23 cellular contexts compared by ENCODE assay signal in the genomic region with DNA sequence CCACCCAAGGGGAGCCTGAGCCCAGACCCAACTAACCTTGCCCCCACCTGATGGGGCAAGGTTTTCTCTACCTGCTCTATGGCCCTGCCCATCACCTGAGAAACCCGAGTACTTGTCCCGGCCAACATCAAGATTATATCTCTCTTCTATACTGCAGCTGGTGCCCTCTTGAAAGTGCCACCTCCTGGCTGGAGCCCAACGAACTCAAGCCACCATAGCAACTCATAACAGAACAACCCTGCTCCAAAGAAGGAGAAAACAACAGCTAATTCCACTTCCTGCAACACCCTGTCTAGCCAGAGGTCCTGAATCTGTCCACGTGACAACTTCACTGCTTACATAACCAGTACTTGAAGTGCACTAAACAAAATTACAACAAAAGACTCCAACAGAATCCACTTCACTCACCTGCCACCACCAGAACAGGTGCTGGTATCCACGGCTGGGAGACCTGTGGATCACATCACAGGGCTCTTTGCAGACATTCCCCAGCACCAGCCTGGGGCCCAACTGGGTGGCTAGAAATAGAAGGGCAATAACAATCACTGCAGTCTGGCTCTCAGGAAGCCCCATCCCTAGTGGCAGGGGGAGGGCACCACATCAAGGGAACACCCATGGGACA. TPM values are rescaled to one million over a fixed set of nuclear protein-coding genes. Genes with fewer than 3 reads are reported as not detected.
DNase-seq lines count a peak whose midpoint lies in the region; ATAC-seq and TF ChIP-seq lines count a peak whose summit lies in the region.
"Had no signal": no experiment of that assay in that cellular context is flagged by ENCODE, and none has a peak within 500 bp of the region (broad histone marks: within the 10 kb centered on the region; RNA-seq: fewer than 3 reads in every experiment).

No MANE protein-coding gene starts in this region.

- no peak overlapping the region for H3K4me3 ChIP-seq in thyroid gland (replicated peaks in 1 of 3)
- H3K4me3 ChIP-seq: body of pancreas, heart left ventricle had no signal

- TF ChIP-seq CTCF in thyroid gland (IDR thresholded peaks at IDR 0.05) = no peak

- H3K27me3 ChIP-seq in thyroid gland = no peaks in the 10 kb centered on the region
- H3K27me3 ChIP-seq: body of pancreas, heart left ventricle had no signal

- WGBS in thyroid gland, 2 donors = 29 to 35% methylated on average over 5 of the region's 5 CpGs

- peak; percentile 98 for DNase-seq in DMS53 (lab: John Stamatoyannopoulos, UW)
- peak; percentile 87 for DNase-seq in NCI-H1105 treated with DMSO at 0.1 percent for 48 hours (lab: John Stamatoyannopoulos, UW)
- DNase-seq in NCI-H510A treated with DMSO at 0.1 percent for 48 hours (lab: John Stamatoyannopoulos, UW) = peak; percentile 89
- peak; percentile 77 to 87 for DNase-seq in thyroid gland
- no peak for DNase-seq in COLO829 (ENCODE audit: low spot score)
- DNase-seq in left cardiac atrium = no peak
- DNase-seq in NK-92 treated with Interleukin-12 subunit alpha and Interleukin-12 subunit beta, amount 100 ng/mL, for 24 hours (lab: John Stamatoyannopoulos, UW) = no peak
- DNase-seq: activated CD4-positive, alpha-beta T cell treated with anti-CD3 and anti-CD28 coated beads for 36 hours; activated CD8-positive, alpha-beta memory T cell treated with anti-CD3 and anti-CD28 coated beads for 24 hours; activated T-cell treated with anti-CD3 and anti-CD28 coated beads, Interleukin-2, amount 50 U/mL, for 24 hours; body of pancreas; effector CD4-positive, alpha-beta T cell; heart left ventricle; IMR-90; mesenchymal stem cell; NCI-H1436 treated with DMSO at 0.1 percent for 48 hours; NCI-H524; stimulated activated CD4-positive, alpha-beta T cell treated with anti-CD3 and anti-CD28 coated beads, Interleukin-4, amount 100 ng/mL, for 4 hours; stimulated activated naive CD8-positive, alpha-beta T cell treated with anti-CD3 and anti-CD28 coated beads, Interleukin-15, Interleukin-2, amounts not matched to agents 100 U/mL and 50 U/mL, for 24 hours had no signal

- H3K9me3 ChIP-seq in thyroid gland = no peaks in the 10 kb centered on the region

- H3K4me1 ChIP-seq in thyroid gland = peaks cover 3 to 6% of the 10 kb centered on the region in 2 donors
- H3K4me1 ChIP-seq: body of pancreas, heart left ventricle had no signal

- H3K36me3 ChIP-seq in thyroid gland = no peaks in the 10 kb centered on the region
- H3K36me3 ChIP-seq: heart left ventricle had no signal

- peak in 1 of 2 donors; percentile 36 for TF ChIP-seq POLR2A in thyroid gland (IDR thresholded peaks at IDR 0.05)

- peak overlapping the region; percentile 59 to 84 (median 64) for H3K27ac ChIP-seq in thyroid gland
- H3K27ac ChIP-seq: body of pancreas, epithelial cell of prostate, heart left ventricle had no signal

- intact Hi-C loops in thyroid gland (cut with DNase I) (no loop called here), left cardiac atrium (cut with DNase I) (no loop called here)

- no peak for ATAC-seq in left cardiac atrium
- ATAC-seq: activated CD4-positive, alpha-beta T cell treated with anti-CD3 and anti-CD28 coated beads for 36 hours; body of pancreas; heart left ventricle; sciatic nerve; SK-N-SH treated with all-trans-retinoic acid at 6 μM for 48 hours; stimulated activated naive CD8-positive, alpha-beta T cell treated with anti-CD3 and anti-CD28 coated beads, Interleukin-15, Interleukin-2, amounts not matched to agents 100 U/mL and 50 U/mL, for 24 hours had no signal

RNA-seq across cellular contexts. Expression of gene PIERCE2, which starts 49.2 kb away (rescaled TPM):
- 1 to 10 TPM; 1.2 to 5.7 (median 2.7) TPM for total RNA-seq in thyroid gland
- 1 to 10 TPM; 1.2 to 4.5 TPM for total RNA-seq in left cardiac atrium

RNA-seq across cellular contexts. Expression of gene CCPG1, which starts 49.4 kb away (rescaled TPM):
- total RNA-seq in thyroid gland = 100 to 1,000 TPM; 100 to 130 (median 111) TPM
- 10 to 100 TPM; 69.3 to 81.6 TPM for total RNA-seq in left cardiac atrium

RNA-seq across cellular contexts. Expression of gene DNAAF4, which starts 50.5 kb away (rescaled TPM):
- total RNA-seq in thyroid gland (10 to 100 TPM; 10.3 to 16.3 (median 12.9) TPM), left cardiac atrium (under 1 TPM; 0.21 to 0.68 TPM)
- total RNA-seq: T-helper 2 cell treated with Interferon-gamma antibody and Interleukin-4, amounts not matched to agents 100 ng/mL and 5 ng/mL, for 36 hours had no signal

Comparison
In these comparisons a context has a peak if more than half of its experiments do, and no peak if none do; other contexts are left out.
1. DNase-seq: peak in DMS53 (single experiment), NCI-H1105 treated with DMSO at 0.1 percent for 48 hours (single experiment), NCI-H510A treated with DMSO at 0.1 percent for 48 hours (single experiment) and thyroid gland (2 of 2); none in COLO829 (single experiment), left cardiac atrium (single experiment) and NK-92 treated with Interleukin-12 subunit alpha and Interleukin-12 subunit beta, amount 100 ng/mL, for 24 hours (single experiment).
2. RNA of gene DNAAF4, which starts 50.5 kb away (total RNA-seq): 10.3 to 16.3 TPM in thyroid gland; 0.21 to 0.68 TPM in left cardiac atrium; every median in the first group is over 4 times any median in the second.